In the genomic region with DNA sequence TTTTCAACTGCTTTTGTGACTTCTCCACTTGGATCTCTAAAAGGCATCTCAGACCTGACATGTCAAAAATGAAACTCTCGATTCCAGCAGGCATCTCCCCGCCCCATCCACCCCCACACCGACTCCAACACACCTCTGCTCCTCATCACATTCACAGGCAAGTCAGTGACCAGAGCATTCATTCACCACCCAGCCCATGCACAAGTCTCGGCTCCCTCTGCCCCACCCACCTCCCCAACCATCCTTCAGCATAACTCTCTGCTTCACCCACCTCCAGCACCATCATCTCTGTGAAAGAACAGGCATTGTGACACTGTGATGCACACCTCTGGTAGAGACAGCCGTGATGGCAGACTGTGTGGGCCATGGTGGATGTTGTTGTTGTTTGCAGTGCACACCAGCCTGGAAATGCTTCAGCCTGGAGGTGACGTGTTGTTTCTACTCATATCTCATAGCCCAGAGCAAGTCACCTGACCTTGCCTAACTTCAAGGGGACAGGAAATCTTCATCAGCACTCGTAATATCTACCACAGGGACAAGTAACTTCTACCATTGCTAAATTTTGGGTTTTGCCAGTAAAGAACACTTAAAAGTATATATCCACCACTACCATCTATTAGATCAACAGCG, we compare ENCODE assay signal across 25 cellular contexts. TPM values are rescaled to one million over a fixed set of nuclear protein-coding genes. Genes with fewer than 3 reads are reported as not detected.
"Had no signal": no experiment of that assay in that cellular context is flagged by ENCODE, and none has a peak within 500 bp of the region (broad histone marks: within the 10 kb centered on the region; RNA-seq: fewer than 3 reads in every experiment).

No MANE protein-coding gene starts in this region.

- H3K9me3 Mint-ChIP-seq: activated naive CD4-positive, alpha-beta T cell treated with anti-CD3 and anti-CD28 coated beads, Interleukin-2, amount 10 ng/mL, durations not matched to agents 7 days and 5 days; activated T-cell treated with anti-CD3 and anti-CD28 coated beads, Interleukin-2, amount 50 U/mL, for 4 hours; brain; neural crest cell; stimulated activated naive B cell treated with anti-CD40 and anti-IgM and Interleukin-4, amounts not matched to agents 10 μg/mL and 1 μg/mL and 100 μg/mL, for 72 hours; type B pancreatic cell had no signal

- H3K27me3 Mint-ChIP-seq: brain had no signal

- H3K9me3 ChIP-seq: mucosa of descending colon, sigmoid colon, thoracic aorta had no signal

- H3K27ac ChIP-seq: foreskin keratinocyte, sigmoid colon, SK-N-MC, thoracic aorta had no signal

- DNase-seq: activated CD8-positive, alpha-beta memory T cell treated with anti-CD3 and anti-CD28 coated beads, Interleukin-2, amount 50 U/mL, for 48 hours; activated naive CD4-positive, alpha-beta T cell treated with anti-CD3 and anti-CD28 coated beads, Interleukin-2, amount 10 ng/mL, durations not matched to agents 7 days and 5 days; activated T-cell treated with anti-CD3 and anti-CD28 coated beads, Interleukin-2, amount 50 U/mL, for 4 hours; dermis blood vessel endothelial cell; effector memory CD4-positive, alpha-beta T cell; foreskin keratinocyte; hippocampal formation; mesendoderm; mucosa of descending colon; sigmoid colon; stimulated activated CD4-positive, alpha-beta T cell treated with anti-CD3 and anti-CD28 coated beads, Interleukin-15, amount 100 ng/mL, for 24 hours; stimulated activated naive B cell treated with anti-CD40 and anti-IgM and Interleukin-4, amounts not matched to agents 10 μg/mL and 1 μg/mL and 100 μg/mL, for 72 hours had no signal

- H3K36me3 Mint-ChIP-seq: activated naive CD4-positive, alpha-beta T cell treated with anti-CD3 and anti-CD28 coated beads, Interleukin-2, amount 10 ng/mL, durations not matched to agents 7 days and 5 days; brain; stimulated activated naive B cell treated with anti-CD40 and anti-IgM and Interleukin-4, amounts not matched to agents 10 μg/mL and 1 μg/mL and 100 μg/mL, for 72 hours; type B pancreatic cell had no signal

- H3K27me3 ChIP-seq: sigmoid colon had no signal

- H3K36me3 ChIP-seq: sigmoid colon, thoracic aorta had no signal

- H3K4me3 ChIP-seq: mucosa of descending colon, sigmoid colon, SK-N-MC, smooth muscle cell, thoracic aorta had no signal

- H3K4me2 ChIP-seq: smooth muscle cell had no signal

- H3K4me3 Mint-ChIP-seq: activated naive CD4-positive, alpha-beta T cell treated with anti-CD3 and anti-CD28 coated beads, Interleukin-2, amount 10 ng/mL, durations not matched to agents 7 days and 5 days; activated T-cell treated with anti-CD3 and anti-CD28 coated beads, Interleukin-2, amount 50 U/mL, for 4 hours; brain; neural crest cell; stimulated activated naive B cell treated with anti-CD40 and anti-IgM and Interleukin-4, amounts not matched to agents 10 μg/mL and 1 μg/mL and 100 μg/mL, for 72 hours; type B pancreatic cell had no signal

- ATAC-seq: activated T-cell treated with anti-CD3 and anti-CD28 coated beads, Interleukin-2, amount 50 U/mL, for 4 hours; foreskin keratinocyte; mucosa of descending colon; stimulated activated naive B cell treated with anti-CD40 and anti-IgM and Interleukin-4, amounts not matched to agents 10 μg/mL and 1 μg/mL and 100 μg/mL, for 72 hours had no signal

- H3K27ac Mint-ChIP-seq: activated naive CD4-positive, alpha-beta T cell treated with anti-CD3 and anti-CD28 coated beads, Interleukin-2, amount 10 ng/mL, durations not matched to agents 7 days and 5 days; brain; stimulated activated naive B cell treated with anti-CD40 and anti-IgM and Interleukin-4, amounts not matched to agents 10 μg/mL and 1 μg/mL and 100 μg/mL, for 72 hours; type B pancreatic cell had no signal

- H3K4me1 ChIP-seq: foreskin keratinocyte had no signal

RNA-seq across cellular contexts. Expression of gene ANKRD60, which starts 56.5 kb away (rescaled TPM):
- total RNA-seq: activated CD8-positive, alpha-beta memory T cell treated with anti-CD3 and anti-CD28 coated beads for 36 hours; activated T-cell treated with anti-CD3 and anti-CD28 coated beads, Interleukin-2, amount 50 U/mL, for 4 hours; aorta; cardiac septum; dermis blood vessel endothelial cell; foreskin keratinocyte; liver; mucosa of descending colon; neural crest cell; omental fat pad; smooth muscle cell; T-helper 2 cell treated with Interferon-gamma antibody and Interleukin-4, amounts not matched to agents 100 ng/mL and 5 ng/mL, for 36 hours; thoracic aorta had no signal
- polyA plus RNA-seq: aorta, esophagus, foreskin keratinocyte, liver, sigmoid colon, smooth muscle cell had no signal
